Comparison of ENCODE assay signal across 2 cellular contexts in genomic region chr12:67506739-67507138, GRCh38.
TF ChIP-seq lines count a peak whose summit lies in the region.

No MANE protein-coding gene starts in this region.

TF ChIP-seq in H1, 55 proteins besides CTCF, POLR2A, EP300 and RAD21 (continued from another document):
- TF ChIP-seq CEBPB (IDR thresholded peaks at IDR 0.05; ENCODE audit: low read depth, low read length) (no peak), KDM4A (IDR thresholded peaks at IDR 0.05; ENCODE audit: low read depth, low read length, severe bottlenecking) (no peak), MAX (IDR thresholded peaks at IDR 0.05) (0 out of 2 replicates have a peak, but pooled peaks have one; percentile 10)
- TF ChIP-seq, protein P1, sequence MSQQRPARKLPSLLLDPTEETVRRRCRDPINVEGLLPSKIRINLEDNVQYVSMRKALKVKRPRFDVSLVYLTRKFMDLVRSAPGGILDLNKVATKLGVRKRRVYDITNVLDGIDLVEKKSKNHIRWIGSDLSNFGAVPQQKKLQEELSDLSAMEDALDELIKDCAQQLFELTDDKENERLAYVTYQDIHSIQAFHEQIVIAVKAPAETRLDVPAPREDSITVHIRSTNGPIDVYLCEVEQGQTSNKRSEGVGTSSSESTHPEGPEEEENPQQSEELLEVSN (IDR thresholded peaks at IDR 0.05): peak; percentile 76

TF ChIP-seq in HEK293T, 16 proteins besides CTCF, POLR2A, EP300 and RAD21 (continued from another document):
- no peak for TF ChIP-seq BHLHE40 (IDR thresholded peaks at IDR 0.05; ENCODE audit: borderline replicate concordance)
- no peak for TF ChIP-seq NFRKB (IDR thresholded peaks at IDR 0.05)
- TF ChIP-seq FOXA1 (IDR thresholded peaks at IDR 0.05): no peak
- no peak for TF ChIP-seq CTBP1 (IDR thresholded peaks at IDR 0.05; ENCODE audit: borderline replicate concordance)
- TF ChIP-seq FOXM1 (IDR thresholded peaks at IDR 0.05; ENCODE audit: borderline replicate concordance): no peak
- TF ChIP-seq FOXK2 (IDR thresholded peaks at IDR 0.05): no peak
- TF ChIP-seq, protein P2, sequence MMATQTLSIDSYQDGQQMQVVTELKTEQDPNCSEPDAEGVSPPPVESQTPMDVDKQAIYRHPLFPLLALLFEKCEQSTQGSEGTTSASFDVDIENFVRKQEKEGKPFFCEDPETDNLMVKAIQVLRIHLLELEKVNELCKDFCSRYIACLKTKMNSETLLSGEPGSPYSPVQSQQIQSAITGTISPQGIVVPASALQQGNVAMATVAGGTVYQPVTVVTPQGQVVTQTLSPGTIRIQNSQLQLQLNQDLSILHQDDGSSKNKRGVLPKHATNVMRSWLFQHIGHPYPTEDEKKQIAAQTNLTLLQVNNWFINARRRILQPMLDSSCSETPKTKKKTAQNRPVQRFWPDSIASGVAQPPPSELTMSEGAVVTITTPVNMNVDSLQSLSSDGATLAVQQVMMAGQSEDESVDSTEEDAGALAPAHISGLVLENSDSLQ (IDR thresholded peaks at IDR 0.05): no peak
- no peak for TF ChIP-seq ARNT (IDR thresholded peaks at IDR 0.05)
- no peak for TF ChIP-seq HDGF (IDR thresholded peaks at IDR 0.05; ENCODE audit: borderline replicate concordance)
- no peak for TF ChIP-seq TARDBP (IDR thresholded peaks at IDR 0.05)
- TF ChIP-seq SUZ12 (IDR thresholded peaks at IDR 0.05): no peak
- TF ChIP-seq L3MBTL2 (conservative IDR thresholded peaks at IDR 0.05): no peak
- TF ChIP-seq LEF1 (IDR thresholded peaks at IDR 0.05; ENCODE audit: borderline replicate concordance): no peak
- TF ChIP-seq SP1 (IDR thresholded peaks at IDR 0.05): no peak
- TF ChIP-seq ELF4 (IDR thresholded peaks at IDR 0.05): no peak
